In the genomic region with DNA sequence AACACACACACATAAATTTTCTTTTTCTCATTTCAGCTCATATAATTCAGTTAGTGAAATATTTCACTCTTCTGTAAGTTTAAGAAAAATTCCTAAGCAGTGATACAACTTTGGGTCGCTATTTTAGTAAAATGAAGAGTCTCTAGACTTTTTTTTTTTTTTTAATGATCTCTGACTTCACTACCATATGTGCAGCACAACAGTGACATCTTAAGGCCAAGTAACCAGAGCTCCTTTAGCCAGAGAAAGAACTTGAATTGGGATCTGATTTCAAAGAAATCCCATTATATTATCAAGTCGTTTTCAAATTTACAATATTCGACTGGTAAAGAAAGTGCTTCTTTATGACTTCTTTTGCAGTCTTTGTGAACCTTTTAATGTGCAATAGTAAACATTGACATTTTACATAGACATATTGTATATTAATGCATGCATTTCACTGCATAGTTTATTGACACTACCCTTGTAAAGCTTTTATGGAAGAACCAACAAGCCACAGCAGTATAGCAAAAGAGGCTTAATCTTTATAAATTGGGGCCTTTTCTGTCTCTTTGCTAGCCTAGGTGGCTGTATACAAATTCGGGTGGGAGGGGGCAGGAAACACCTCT, we compare ENCODE assay signal across 11 cellular contexts.
DNase-seq lines count a peak whose midpoint lies in the region; ATAC-seq and TF ChIP-seq lines count a peak whose summit lies in the region.
"Had no signal": no experiment of that assay in that cellular context is flagged by ENCODE, and none has a peak within 500 bp of the region (broad histone marks: within the 10 kb centered on the region; RNA-seq: fewer than 3 reads in every experiment).

No MANE protein-coding gene starts in this region.

- WGBS in IMR-90 (ENCODE audit: extremely low coverage in 2 of 2, insufficient read length in 1 of 2), 2 experiments = no CpG with 5 or more reads among the region's 4 CpGs
- 57 to 66% (median 60%) methylated on average over 4 of the region's 4 CpGs for WGBS in stomach, 5 donors

- H3K9me3 ChIP-seq in IMR-90 (ENCODE audit: control insufficient read depth, insufficient read depth, low read length) = no peaks in the 10 kb centered on the region
- H3K9me3 ChIP-seq in stomach = no peaks in the 10 kb centered on the region
- H3K9me3 ChIP-seq: SJCRH30 had no signal

- CTCF ChIA-PET in IMR-90 (lab: Yijun Ruan, JAX) = interaction anchor here (0.6 to 1.0 kb wide), 7 partner anchors 90 to 1517 kb away, joined by 3 to 4 read pairs (median 3); no protein-coding TSS in a partner anchor

- BruUV-seq in IMR-90 (replicated peaks; lab: Mats Ljungman, UMichigan) = no TSS peak

- H3K56ac ChIP-seq in IMR-90 (ENCODE audit: extremely low read depth, insufficient read depth, low read length) = no peak overlapping the region

- H3K27ac ChIP-seq in IMR-90 (ENCODE audit: insufficient read depth, low read length) = no peak overlapping the region
- no peak overlapping the region for H3K27ac ChIP-seq in stomach
- H3K27ac ChIP-seq: SJCRH30 had no signal

- no peaks in the 10 kb centered on the region for H3K79me1 ChIP-seq in IMR-90 (ENCODE audit: low read depth in 1 of 2, low read length in 2 of 2)

- no peak overlapping the region for H4K91ac ChIP-seq in IMR-90 (ENCODE audit: insufficient read depth, low read depth, low read length)

- TF ChIP-seq RAD21 in IMR-90 (IDR thresholded peaks at IDR 0.05; ENCODE audit: low read length) = peak; percentile 63

- H2AK9ac ChIP-seq in IMR-90 (replicated peaks; ENCODE audit: low read depth, low read length, poor library complexity) = no peak overlapping the region

- H3K36me3 ChIP-seq in IMR-90 (ENCODE audit: control insufficient read depth, insufficient read depth, low read length) = no peaks in the 10 kb centered on the region
- H3K36me3 ChIP-seq in stomach = peaks cover 9 to 33% (median 23%) of the 10 kb centered on the region in 4 donors

- no peak for TF ChIP-seq EP300 in stomach (IDR thresholded peaks at IDR 0.05)

- no peak overlapping the region for H3K4me3 ChIP-seq in IMR-90 (ENCODE audit: insufficient read depth, low read depth, low read length)
- H3K4me3 ChIP-seq in stomach = no peak overlapping the region
- H3K4me3 ChIP-seq: SJCRH30 had no signal

- no peak overlapping the region for H4K8ac ChIP-seq in IMR-90 (ENCODE audit: low read depth in 2 of 2, low read length in 2 of 2)

- in situ Hi-C loops in IMR-90 (cut with MboI; ENCODE audit: low sequenced_read_pairs) = loop anchor here (25.0 kb wide), 1 partner anchor 106 kb away; no protein-coding TSS in a partner anchor

- no peak overlapping the region for H2BK120ac ChIP-seq in IMR-90 (ENCODE audit: low read depth, low read length)

- H3K14ac ChIP-seq in IMR-90 (replicated peaks; ENCODE audit: low read depth, low read length) = no peak overlapping the region

- H3K9me1 ChIP-seq in IMR-90 (ENCODE audit: insufficient read depth, low read length) = peaks cover 2% of the 10 kb centered on the region; the same call in 1 of the 2 replicates

- DNase-seq in AG20443 (ENCODE audit: low spot score) = peak; percentile 45
- DNase-seq in IMR-90 = peak; percentile 75
- DNase-seq in amniotic stem cell (lab: John Stamatoyannopoulos, UW) = peak; percentile 34
- peak; percentile 61 for DNase-seq in myocyte (ENCODE audit: low read depth)
- DNase-seq in epidermal melanocyte (ENCODE audit: insufficient read length, low spot score) = no peak
- no peak for DNase-seq in NCI-H748 (lab: John Stamatoyannopoulos, UW; ENCODE audit: unreplicated experiment)
- no peak for DNase-seq in stomach
- no peak for DNase-seq in stimulated activated naive CD8-positive, alpha-beta T cell treated with anti-CD3 and anti-CD28 coated beads, Interleukin-15, Interleukin-2, amounts not matched to agents 100 U/mL and 50 U/mL, for 24 hours
- DNase-seq: effector CD4-positive, alpha-beta T cell; KBM-7; SJCRH30 had no signal

- no peak overlapping the region for H4K5ac ChIP-seq in IMR-90 (ENCODE audit: low read depth, low read length)

- H4K20me1 ChIP-seq in IMR-90 (ENCODE audit: insufficient read depth, low read length) = no peaks in the 10 kb centered on the region

- POLR2A ChIA-PET in IMR-90 (lab: Charles Lee; ENCODE audit: unreplicated experiment) = no interaction called here

- TF ChIP-seq CTCF in IMR-90 (conservative IDR thresholded peaks at IDR 0.05; ENCODE audit: low read depth, low read length) (peak; percentile 55), stomach (IDR thresholded peaks at IDR 0.05) (no peak)

- H3K27me3 ChIP-seq in IMR-90 (ENCODE audit: control insufficient read depth, insufficient read depth, low read length) = no peaks in the 10 kb centered on the region
- no peaks in the 10 kb centered on the region for H3K27me3 ChIP-seq in stomach
- H3K27me3 ChIP-seq: SJCRH30 had no signal

- no peak overlapping the region for H3K4ac ChIP-seq in IMR-90 (ENCODE audit: low read depth, low read length)

- no peak overlapping the region for H2BK20ac ChIP-seq in IMR-90 (ENCODE audit: low read depth, low read length)

- TF ChIP-seq POLR2A in IMR-90 (IDR thresholded peaks at IDR 0.05; ENCODE audit: low read depth, low read length) (no peak), stomach (IDR thresholded peaks at IDR 0.05) (no peak)

- H3K4me1 ChIP-seq in IMR-90 (ENCODE audit: control insufficient read depth, insufficient read depth, low read length) (no peaks in the 10 kb centered on the region; the same call in 1 of the 2 replicates), stomach (peaks cover 0 to 25% (median 10%) of the 10 kb centered on the region in 4 donors)
- H3K4me1 ChIP-seq: SJCRH30 had no signal

- H3K23ac ChIP-seq in IMR-90 (ENCODE audit: low read depth, low read length) = no peak overlapping the region

- no peak overlapping the region for H3K18ac ChIP-seq in IMR-90 (ENCODE audit: low read depth, low read length)

- no peak overlapping the region for H2AFZ ChIP-seq in IMR-90 (replicated peaks; ENCODE audit: low read length, poor library complexity)

- no peak overlapping the region for H2BK15ac ChIP-seq in IMR-90 (ENCODE audit: low read depth, low read length)

- H2AK5ac ChIP-seq in IMR-90 (ENCODE audit: low read depth, low read length) = no peak overlapping the region

- no peak overlapping the region for H2BK5ac ChIP-seq in IMR-90 (ENCODE audit: low read depth, low read length, poor library complexity, severe bottlenecking)

- dilution Hi-C loops in IMR-90 (cut with HindIII; ENCODE audit: low sequenced_read_pairs, unreplicated experiment) = no loop called here

- no peak overlapping the region for H3K4me2 ChIP-seq in IMR-90 (ENCODE audit: low read depth, low read length)

- H3K9ac ChIP-seq in IMR-90 (ENCODE audit: low read depth, low read length) = no peak overlapping the region

- ATAC-seq in IMR-90 (ENCODE audit: low read depth) = peak; percentile 55
- no peak for ATAC-seq in stimulated activated naive CD8-positive, alpha-beta T cell treated with anti-CD3 and anti-CD28 coated beads, Interleukin-15, Interleukin-2, amounts not matched to agents 100 U/mL and 50 U/mL, for 24 hours

- intact Hi-C loops in IMR-90 (cut with micrococcal nuclease) (loop anchor here (2.0 to 10.0 kb wide), 3 partner anchors 108 to 1668 kb away; no protein-coding TSS in a partner anchor), stomach (cut with DNase I; ENCODE audit: low total_unique reads) (no loop called here)

TF ChIP-seq in IMR-90, 13 proteins besides CTCF, POLR2A, EP300 and RAD21:
- TF ChIP-seq RFX5 (IDR thresholded peaks at IDR 0.05; ENCODE audit: low read depth, low read length) (no peak), SMC3 (IDR thresholded peaks at IDR 0.05; ENCODE audit: low read depth, low read length) (peak; percentile 31; the same call in 1 of the 2 replicates)

Comparison
In these comparisons a context has a peak if more than half of its experiments do, and no peak if none do; other contexts are left out.
1. DNase-seq: peak in AG20443 (single experiment), IMR-90 (single experiment), amniotic stem cell (single experiment) and myocyte (single experiment); none in epidermal melanocyte (single experiment), NCI-H748 (single experiment), stomach (single experiment) and stimulated activated naive CD8-positive, alpha-beta T cell treated with anti-CD3 and anti-CD28 coated beads, Interleukin-15, Interleukin-2, amounts not matched to agents 100 U/mL and 50 U/mL, for 24 hours (single experiment).